ENCODE assay signal across 8 cellular contexts in genomic region chr10:18607503-18607902, GRCh38. TPM values are rescaled to one million over a fixed set of nuclear protein-coding genes. Genes with fewer than 3 reads are reported as not detected.
DNase-seq lines count a peak whose midpoint lies in the region; ATAC-seq lines count a peak whose summit lies in the region.

No MANE protein-coding gene starts in this region.

- CTCF ChIA-PET in activated CD4-positive, alpha-beta T cell treated with anti-CD3 and anti-CD28 coated beads for 36 hours (lab: Charles Lee): interaction anchor here (0.6 kb wide), 1 partner anchor 115 kb away, joined by 4 read pairs; no protein-coding TSS in a partner anchor

- no peaks in the 10 kb centered on the region for H3K27me3 ChIP-seq in skeletal muscle satellite cell (ENCODE audit: control insufficient read depth, insufficient read depth, low read length)

- intact Hi-C loops in activated CD4-positive, alpha-beta T cell treated with anti-CD3 and anti-CD28 coated beads for 36 hours (cut with DNase I, micrococcal nuclease): no loop called here

- no peaks in the 10 kb centered on the region for H3K9me3 Mint-ChIP-seq in activated CD4-positive, alpha-beta T cell treated with anti-CD3 and anti-CD28 coated beads for 36 hours (ENCODE audit: low read depth)

- H3K27ac Mint-ChIP-seq in activated CD4-positive, alpha-beta T cell treated with anti-CD3 and anti-CD28 coated beads for 36 hours: no peak overlapping the region

- no peak for ATAC-seq in activated CD4-positive, alpha-beta T cell treated with anti-CD3 and anti-CD28 coated beads for 36 hours
- no peak for ATAC-seq in HG03460 (IDR thresholded peaks at IDR 0.05; ENCODE audit: unreplicated experiment)

- peaks cover 2% of the 10 kb centered on the region for H3K4me1 Mint-ChIP-seq in activated CD4-positive, alpha-beta T cell treated with anti-CD3 and anti-CD28 coated beads for 36 hours

- POLR2A ChIA-PET in activated CD4-positive, alpha-beta T cell treated with anti-CD3 and anti-CD28 coated beads for 36 hours (lab: Charles Lee): no interaction called here

- no peak overlapping the region for H3K4me3 ChIP-seq in skeletal muscle satellite cell (ENCODE audit: low read length)

- no peak overlapping the region for H3K4me3 Mint-ChIP-seq in activated CD4-positive, alpha-beta T cell treated with anti-CD3 and anti-CD28 coated beads for 36 hours

- H3K9me3 ChIP-seq in skeletal muscle satellite cell (replicated peaks; ENCODE audit: low read length): no peaks in the 10 kb centered on the region

- H3K36me3 ChIP-seq in skeletal muscle satellite cell (ENCODE audit: insufficient read depth, low read length): peaks cover 3% of the 10 kb centered on the region

- peak; percentile 24 for DNase-seq in activated CD4-positive, alpha-beta T cell treated with anti-CD3 and anti-CD28 coated beads for 36 hours
- no peak for DNase-seq in activated CD4-positive, alpha-beta T cell treated with anti-CD3 and anti-CD28 coated beads, Interleukin-2, amount 50 U/mL, for 4 hours
- DNase-seq in M059J (ENCODE audit: low read depth): peak; percentile 73
- DNase-seq in cerebellar cortex (ENCODE audit: low spot score): peak; percentile 29
- no peak for DNase-seq in T1000 (lab: John Stamatoyannopoulos, UW)
- DNase-seq in NK-92 (lab: John Stamatoyannopoulos, UW; ENCODE audit: unreplicated experiment): no peak

- peak overlapping the region; percentile 52 for H3K4me2 ChIP-seq in skeletal muscle satellite cell (ENCODE audit: low read length)

- peak overlapping the region; percentile 24 for H3K9ac ChIP-seq in skeletal muscle satellite cell (ENCODE audit: low read depth, low read length)

- H3K4me1 ChIP-seq in skeletal muscle satellite cell (ENCODE audit: control insufficient read depth, insufficient read depth, low read length): peaks cover 31% of the 10 kb centered on the region

- no peaks in the 10 kb centered on the region for H3K27me3 Mint-ChIP-seq in activated CD4-positive, alpha-beta T cell treated with anti-CD3 and anti-CD28 coated beads for 36 hours

- H3K36me3 Mint-ChIP-seq in activated CD4-positive, alpha-beta T cell treated with anti-CD3 and anti-CD28 coated beads for 36 hours (ENCODE audit: low read depth): peaks cover 41% of the 10 kb centered on the region

RNA-seq across cellular contexts. Expression of gene NSUN6, which starts 43.9 kb away (rescaled TPM):
- 10 to 100 TPM; 15.7 to 16.0 TPM for total RNA-seq in activated CD4-positive, alpha-beta T cell treated with anti-CD3 and anti-CD28 coated beads for 36 hours
- 4.5 and 5.7 TPM in 2 replicates for total RNA-seq in M059J (2014; rRNA removed; shearing (Covaris generic))
- total RNA-seq in skeletal muscle satellite cell (2012; rRNA removed): 7.9 and 9.8 TPM in 2 replicates

RNA-seq across cellular contexts. Expression of gene ARL5B, which starts 51.7 kb away (rescaled TPM):
- 10 to 100 TPM; 11.3 to 12.0 TPM for total RNA-seq in activated CD4-positive, alpha-beta T cell treated with anti-CD3 and anti-CD28 coated beads for 36 hours
- 7.4 and 8.7 TPM in 2 replicates for total RNA-seq in M059J (2014; rRNA removed; shearing (Covaris generic))
- 9.0 and 10.6 TPM in 2 replicates for total RNA-seq in skeletal muscle satellite cell (2012; rRNA removed)

Comparison
In these comparisons a context has a peak if more than half of its experiments do, and no peak if none do; other contexts are left out.
1. DNase-seq: peak in activated CD4-positive, alpha-beta T cell treated with anti-CD3 and anti-CD28 coated beads for 36 hours (single experiment), M059J (single experiment) and cerebellar cortex (single experiment); none in activated CD4-positive, alpha-beta T cell treated with anti-CD3 and anti-CD28 coated beads, Interleukin-2, amount 50 U/mL, for 4 hours (0 of 2), T1000 (single experiment) and NK-92 (single experiment).